ENCODE assay signal across 8 cellular contexts in the genomic region with DNA sequence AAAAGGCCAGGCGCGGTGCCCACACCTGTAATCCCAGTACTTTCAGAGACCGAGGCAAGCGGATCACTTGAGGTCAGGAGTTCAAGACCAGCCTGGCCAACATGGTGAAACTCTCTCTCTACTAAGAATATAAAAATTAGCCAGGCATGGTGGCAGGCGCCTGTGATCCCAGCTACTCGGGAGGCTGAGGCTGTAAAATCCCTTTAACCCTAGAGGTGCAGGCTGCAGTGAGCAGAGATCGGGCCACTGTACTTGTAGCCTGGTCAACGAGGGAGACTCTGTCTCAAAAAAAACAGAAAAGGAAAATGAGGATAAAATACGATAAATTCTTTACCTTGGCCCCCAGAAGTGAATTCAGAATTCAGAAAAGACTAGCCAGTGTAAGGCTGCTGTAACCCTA. TPM values are rescaled to one million over a fixed set of nuclear protein-coding genes. Genes with fewer than 3 reads are reported as not detected.
DNase-seq lines count a peak whose midpoint lies in the region; ATAC-seq and TF ChIP-seq lines count a peak whose summit lies in the region.

No MANE protein-coding gene starts in this region.

- no peak overlapping the region for H2AFZ ChIP-seq in fibroblast of lung (ENCODE audit: low read length)

- 63 to 67% (median 65%) methylated on average over 9 of the region's 9 CpGs for WGBS in psoas muscle, 3 donors

- no peak for TF ChIP-seq CTCF in fibroblast of lung (conservative IDR thresholded peaks at IDR 0.05 in 1 of 2, IDR thresholded peaks at IDR 0.05 in 1 of 2; ENCODE audit: low read depth in 1 of 2, low read length in 2 of 2)
- TF ChIP-seq CTCF in psoas muscle (IDR thresholded peaks at IDR 0.05): no peak
- no peak for TF ChIP-seq CTCF in GM20000 (IDR thresholded peaks at IDR 0.05; ENCODE audit: extremely low read depth, missing control alignments)

- H3K9me3 ChIP-seq in SJSA1 (replicated peaks) (no peaks in the 10 kb centered on the region), fibroblast of lung (ENCODE audit: control insufficient read depth, insufficient read depth, low read depth, low read length) (no peaks in the 10 kb centered on the region), psoas muscle (no peaks in the 10 kb centered on the region)

- ATAC-seq in psoas muscle: no peak

- H3K27ac ChIP-seq in SJSA1: no peak overlapping the region
- H3K27ac ChIP-seq in fibroblast of lung (ENCODE audit: insufficient read depth, low read length): peak overlapping the region; percentile 93
- H3K27ac ChIP-seq in psoas muscle: peak overlapping the region; percentile 94

- H3K9ac ChIP-seq in fibroblast of lung (ENCODE audit: insufficient read depth, low read length): no peak overlapping the region

- intact Hi-C loops in psoas muscle (cut with DNase I): no loop called here

- H3K36me3 ChIP-seq in SJSA1: peaks cover 4% of the 10 kb centered on the region; the same call in 1 of the 2 replicates
- no peaks in the 10 kb centered on the region for H3K36me3 ChIP-seq in fibroblast of lung (ENCODE audit: control insufficient read depth, insufficient read depth, low read length)
- no peaks in the 10 kb centered on the region for H3K36me3 ChIP-seq in psoas muscle (ENCODE audit: insufficient read depth in 1 of 2, low read depth in 1 of 2)

- H4K20me1 ChIP-seq in fibroblast of lung (ENCODE audit: control insufficient read depth, extremely low read depth, insufficient read depth, low read length): no peaks in the 10 kb centered on the region

- H3K4me1 ChIP-seq in SJSA1 (replicated peaks) (peaks cover 5% of the 10 kb centered on the region; the same call in 1 of the 2 replicates), fibroblast of lung (ENCODE audit: control insufficient read depth, extremely low read depth, insufficient read depth, low read length) (peaks cover 4% of the 10 kb centered on the region), psoas muscle (peaks cover 6% of the 10 kb centered on the region)

- DNase-seq in SJSA1 (ENCODE audit: low read depth in 1 of 2, low spot score in 2 of 2) (no peak), fibroblast of lung (ENCODE audit: low read depth in 2 of 2) (no peak), psoas muscle (no peak), CD1c-positive myeloid dendritic cell (ENCODE audit: extremely low spot score) (no peak), DMS53 (lab: John Stamatoyannopoulos, UW) (no peak), GM20000 (ENCODE audit: low spot score) (no peak)
- DNase-seq in effector CD8-positive, alpha-beta T cell (lab: John Stamatoyannopoulos, UW): no peak

- peak overlapping the region; percentile 91 for H3K4me2 ChIP-seq in fibroblast of lung (ENCODE audit: extremely low read depth, insufficient read depth, low read length)

- H3K27me3 ChIP-seq in SJSA1 (replicated peaks): no peaks in the 10 kb centered on the region
- no peaks in the 10 kb centered on the region for H3K27me3 ChIP-seq in fibroblast of lung (ENCODE audit: control insufficient read depth, insufficient read depth, low read length)
- no peaks in the 10 kb centered on the region for H3K27me3 ChIP-seq in psoas muscle (ENCODE audit: insufficient read depth in 3 of 3, low read length in 2 of 3)

- H3K4me3 ChIP-seq in GM08714 (ENCODE audit: low read length): peak overlapping the region; percentile 99
- H3K4me3 ChIP-seq in SJSA1: peak overlapping the region; percentile 88
- H3K4me3 ChIP-seq in fibroblast of lung (replicated peaks in 1 of 4; ENCODE audit: control extremely low read depth in 1 of 4, insufficient read depth in 1 of 4, low read depth in 3 of 4, low read length in 4 of 4): peak overlapping the region; percentile 66 to 98 (median 73)
- H3K4me3 ChIP-seq in psoas muscle: peak overlapping the region; percentile 81

- H3K79me2 ChIP-seq in fibroblast of lung (ENCODE audit: control insufficient read depth, insufficient read depth, low read length): peaks cover 13% of the 10 kb centered on the region

RNA-seq across cellular contexts. Expression of a gene that starts 1.6 kb away (rescaled TPM):
- total RNA-seq in SJSA1 (2014; rRNA removed; shearing (Covaris generic)): 39.7 and 39.9 TPM in 2 replicates
- 24.4 and 28.4 TPM in 2 replicates for total RNA-seq in fibroblast of lung
- 45.5 and 60.8 TPM in 2 replicates for polyA plus RNA-seq in fibroblast of lung
- polyA plus RNA-seq in fibroblast of lung (2012): 25.8 and 30.4 TPM in 2 replicates
- polyA minus RNA-seq in fibroblast of lung (ENCODE audit: low replicate concordance): 4.2 and 15.7 TPM in 2 replicates
- total RNA-seq in psoas muscle: 10 to 100 TPM; 16.8 to 30.0 (median 20.7) TPM
- 10 to 100 TPM; 16.0 to 42.6 (median 23.6) TPM for polyA plus RNA-seq in psoas muscle

RNA-seq across cellular contexts. Expression of a gene that starts 13.3 kb away (rescaled TPM):
- total RNA-seq in SJSA1 (2014; rRNA removed; shearing (Covaris generic)): 1.6 TPM in 1 of 2 replicates, not detected in the other
- 2.1 and 2.3 TPM in 2 replicates for total RNA-seq in fibroblast of lung
- 1.7 and 2.1 TPM in 2 replicates for polyA plus RNA-seq in fibroblast of lung
- 1.0 TPM in 2 replicates for polyA plus RNA-seq in fibroblast of lung (2012)
- not detected in 2 replicates for polyA minus RNA-seq in fibroblast of lung (ENCODE audit: low replicate concordance)
- 1 to 10 TPM; 3.0 to 4.5 (median 3.3) TPM for total RNA-seq in psoas muscle
- 1 to 10 TPM; 2.9 to 7.6 (median 2.9) TPM for polyA plus RNA-seq in psoas muscle
